In genomic region chr2:191728710-191729597, GRCh38 we compare ENCODE assay signal across 12 cellular contexts. TPM values are rescaled to one million over a fixed set of nuclear protein-coding genes. Genes with fewer than 3 reads are reported as not detected.
DNase-seq lines count a peak whose midpoint lies in the region; ATAC-seq lines count a peak whose summit lies in the region.
"Had no signal": no experiment of that assay in that cellular context is flagged by ENCODE, and none has a peak within 500 bp of the region (broad histone marks: within the 10 kb centered on the region; RNA-seq: fewer than 3 reads in every experiment).

No MANE protein-coding gene starts in this region.

- H3K36me3 ChIP-seq in adipocyte (ENCODE audit: control insufficient read depth, insufficient read depth, low read length, severe bottlenecking) (no peaks in the 10 kb centered on the region), mesendoderm (ENCODE audit: control insufficient read depth, insufficient read depth, low read length) (no peaks in the 10 kb centered on the region)
- H3K36me3 ChIP-seq: thoracic aorta had no signal

- H2BK5ac ChIP-seq in mesendoderm (ENCODE audit: low read length) = no peak overlapping the region

- H3K9ac ChIP-seq in adipocyte (ENCODE audit: low read length) = no peak overlapping the region
- H3K9ac ChIP-seq in mesendoderm (ENCODE audit: low read length) = no peak overlapping the region
- H3K9ac ChIP-seq: parathyroid adenoma had no signal

- no peak overlapping the region for H3K4me2 ChIP-seq in mesendoderm (ENCODE audit: low read length)

- H4K5ac ChIP-seq in mesendoderm (ENCODE audit: low read length) = no peak overlapping the region

- DNase-seq in adipocyte (ENCODE audit: low read depth) (peak; percentile 29), mesendoderm (peak; percentile 17), globus pallidus (ENCODE audit: low spot score) (no peak), COR-L47 (lab: John Stamatoyannopoulos, UW) (no peak), NCI-H1092 (lab: John Stamatoyannopoulos, UW) (no peak)
- DNase-seq in effector CD4-positive, alpha-beta T cell = no peak
- DNase-seq: activated CD8-positive, alpha-beta T cell treated with anti-CD3 and anti-CD28 coated beads, Interleukin-2, amount 10 ng/mL, durations not matched to agents 7 days and 5 days; activated naive CD8-positive, alpha-beta T cell treated with anti-CD3 and anti-CD28 coated beads for 36 hours had no signal

- H3K27me3 ChIP-seq in adipocyte (replicated peaks; ENCODE audit: control insufficient read depth, insufficient read depth, low read length) (no peaks in the 10 kb centered on the region), mesendoderm (ENCODE audit: insufficient read depth, low read length, poor library complexity) (no peaks in the 10 kb centered on the region)

- no peak overlapping the region for H3K18ac ChIP-seq in mesendoderm (ENCODE audit: low read length)

- H3K4me3 ChIP-seq in adipocyte (ENCODE audit: low read length) (no peak overlapping the region), mesendoderm (ENCODE audit: low read length) (no peak overlapping the region)
- H3K4me3 ChIP-seq: thoracic aorta had no signal

- H3K9me3 ChIP-seq in adipocyte (ENCODE audit: control insufficient read depth, low read length) = no peaks in the 10 kb centered on the region
- H3K9me3 ChIP-seq: thoracic aorta had no signal

- ATAC-seq in GM18867 (IDR thresholded peaks at IDR 0.05; ENCODE audit: unreplicated experiment) = peak; percentile 52
- peak; percentile 49 for ATAC-seq in HG03439 (IDR thresholded peaks at IDR 0.05; ENCODE audit: unreplicated experiment)
- ATAC-seq: activated CD8-positive, alpha-beta T cell treated with anti-CD3 and anti-CD28 coated beads, Interleukin-2, amount 10 ng/mL, durations not matched to agents 7 days and 5 days had no signal

- no peak overlapping the region for H2BK15ac ChIP-seq in mesendoderm (replicated peaks; ENCODE audit: low read depth)

- no peaks in the 10 kb centered on the region for H3K79me2 ChIP-seq in mesendoderm (ENCODE audit: control insufficient read depth, insufficient read depth, low read length)
- H3K79me2 ChIP-seq: parathyroid adenoma had no signal

- H4K8ac ChIP-seq in mesendoderm (ENCODE audit: low read depth, low read length) = no peak overlapping the region

- H3K4ac ChIP-seq in mesendoderm (ENCODE audit: low read depth, low read length) = no peak overlapping the region

- H3K27ac ChIP-seq in mesendoderm (ENCODE audit: low read depth, low read length) = no peak overlapping the region
- H3K27ac ChIP-seq: parathyroid adenoma, thoracic aorta had no signal

- no peak overlapping the region for H2AK5ac ChIP-seq in mesendoderm (ENCODE audit: low read length)

- no peak overlapping the region for H2BK120ac ChIP-seq in mesendoderm (ENCODE audit: low read depth, low read length)

- H3K4me1 ChIP-seq in adipocyte (ENCODE audit: control insufficient read depth, insufficient read depth, low read length) = peaks cover 23% of the 10 kb centered on the region
- H3K4me1 ChIP-seq in mesendoderm (ENCODE audit: control insufficient read depth, low read depth, low read length) = no peaks in the 10 kb centered on the region
- H3K4me1 ChIP-seq: parathyroid adenoma had no signal

- no CpG with 5 or more reads among the region's 5 CpGs for WGBS in mesendoderm (ENCODE audit: extremely low coverage, insufficient coverage, low lambda C conversion rate)

- H3K56ac ChIP-seq in mesendoderm (ENCODE audit: low read length) = no peak overlapping the region

- no peak overlapping the region for H3K23ac ChIP-seq in mesendoderm (ENCODE audit: low read length)

- H3K79me1 ChIP-seq in mesendoderm (ENCODE audit: low read length) = no peaks in the 10 kb centered on the region

RNA-seq across cellular contexts. Expression of gene NABP1, which starts 51.0 kb away (rescaled TPM):
- 2.7 TPM for polyA plus RNA-seq in mesendoderm (2013, experiment 1 of 2)
- polyA plus RNA-seq in mesendoderm (2013, experiment 2 of 2) = 2.9 TPM

Comparison
In these comparisons a context has a peak if more than half of its experiments do, and no peak if none do; other contexts are left out.
1. DNase-seq: peak in adipocyte (single experiment) and mesendoderm (single experiment); none in globus pallidus (single experiment), COR-L47 (single experiment), effector CD4-positive, alpha-beta T cell (single experiment) and NCI-H1092 (single experiment).